1 cellular context compared by ENCODE assay signal in the genomic region with DNA sequence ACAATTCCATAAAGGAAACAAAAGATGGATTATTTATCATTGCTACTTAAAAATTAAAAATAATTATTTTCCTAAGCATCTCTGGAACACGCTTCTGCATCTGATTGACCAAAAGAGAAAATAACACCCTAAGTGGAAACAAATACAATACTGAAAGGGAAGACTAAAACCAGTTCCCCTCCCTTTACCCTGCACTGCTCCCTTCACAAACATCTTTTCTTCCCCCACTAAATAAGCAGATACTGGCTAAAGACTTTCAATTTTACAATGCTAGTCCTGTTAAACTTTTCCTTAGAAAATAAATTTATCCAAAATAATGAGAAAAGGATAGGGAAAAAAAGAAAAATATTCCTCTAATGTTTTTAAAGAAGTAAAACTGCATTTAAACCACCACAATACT.
TF ChIP-seq lines count a peak whose summit lies in the region.

No MANE protein-coding gene starts in this region.

TF ChIP-seq in K562, 482 proteins besides CTCF, POLR2A, EP300 and RAD21:
- TF ChIP-seq ZNF134 (CRISPR knock-in tag; conservative IDR thresholded peaks at IDR 0.05) (no peak), POLR2H (tag; IDR thresholded peaks at IDR 0.05; ENCODE audit: low read depth) (0 out of 2 replicates have a peak, but pooled peaks have one; percentile 10)
- TF ChIP-seq, protein P1, sequence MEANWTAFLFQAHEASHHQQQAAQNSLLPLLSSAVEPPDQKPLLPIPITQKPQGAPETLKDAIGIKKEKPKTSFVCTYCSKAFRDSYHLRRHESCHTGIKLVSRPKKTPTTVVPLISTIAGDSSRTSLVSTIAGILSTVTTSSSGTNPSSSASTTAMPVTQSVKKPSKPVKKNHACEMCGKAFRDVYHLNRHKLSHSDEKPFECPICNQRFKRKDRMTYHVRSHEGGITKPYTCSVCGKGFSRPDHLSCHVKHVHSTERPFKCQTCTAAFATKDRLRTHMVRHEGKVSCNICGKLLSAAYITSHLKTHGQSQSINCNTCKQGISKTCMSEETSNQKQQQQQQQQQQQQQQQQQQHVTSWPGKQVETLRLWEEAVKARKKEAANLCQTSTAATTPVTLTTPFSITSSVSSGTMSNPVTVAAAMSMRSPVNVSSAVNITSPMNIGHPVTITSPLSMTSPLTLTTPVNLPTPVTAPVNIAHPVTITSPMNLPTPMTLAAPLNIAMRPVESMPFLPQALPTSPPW (CRISPR knock-in tag; IDR thresholded peaks at IDR 0.05): 0 out of 2 replicates have a peak, but pooled peaks have one; percentile 10
